In the genomic region with DNA sequence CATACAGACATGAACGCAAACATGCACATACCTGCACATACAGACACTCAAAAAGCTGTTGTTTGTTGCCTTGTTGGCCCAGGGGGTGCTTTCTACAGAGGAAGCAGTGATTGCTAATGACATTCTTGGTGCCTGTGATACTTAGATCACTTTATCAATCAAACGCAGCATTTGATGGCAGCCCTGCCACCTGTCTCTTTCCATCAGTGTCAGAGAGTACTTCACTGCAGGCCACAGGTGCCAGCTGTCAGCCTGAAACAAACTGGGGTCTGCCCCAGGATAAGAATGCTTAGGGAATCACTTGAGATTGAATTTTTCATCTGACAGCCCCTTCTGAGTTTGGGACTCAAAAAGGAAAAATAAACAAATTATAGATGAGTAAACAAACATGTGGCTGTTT, we compare ENCODE assay signal across 28 cellular contexts.
"Had no signal": no experiment of that assay in that cellular context is flagged by ENCODE, and none has a peak within 500 bp of the region (broad histone marks: within the 10 kb centered on the region; RNA-seq: fewer than 3 reads in every experiment).

No MANE protein-coding gene starts in this region.

- H3K27me3 ChIP-seq: esophagus muscularis mucosa, foreskin keratinocyte, gastroesophageal sphincter, heart left ventricle, hepatocyte, ovary, right lobe of liver, suprapubic skin, transverse colon, upper lobe of right lung, uterus had no signal

- DNase-seq: dermis blood vessel endothelial cell; effector memory CD4-positive, alpha-beta T cell; foreskin keratinocyte; heart left ventricle; kidney; mesenchymal stem cell; mucosa of descending colon; naive thymus-derived CD4-positive, alpha-beta T cell; nephron progenitor cell; occipital lobe; ovary; right lobe of liver; stimulated activated CD4-positive, alpha-beta T cell treated with anti-CD3 and anti-CD28 coated beads, Interleukin-12 subunit alpha, Interleukin-12 subunit beta, amount 100 ng/mL, for 4 hours; stimulated activated CD4-positive, alpha-beta T cell treated with anti-CD3 and anti-CD28 coated beads, Interleukin-1b, Interleukin-23, amount 100 ng/mL, for 48 hours; stimulated activated CD4-positive, alpha-beta T cell treated with anti-CD3 and anti-CD28 coated beads, Interleukin-4, amount 100 ng/mL, for 1 hour; stimulated activated CD8-positive, alpha-beta memory T cell treated with anti-CD3 and anti-CD28 coated beads, Interleukin-4, amount 100 ng/mL, for 48 hours; stimulated activated naive CD4-positive, alpha-beta T cell; stimulated activated naive CD8-positive, alpha-beta T cell treated with anti-CD3 and anti-CD28 coated beads, Interleukin-15, amount 100 ng/mL, for 72 hours; transverse colon; upper lobe of right lung; uterus had no signal

- H3K36me3 ChIP-seq: esophagus muscularis mucosa, gastroesophageal sphincter, heart left ventricle, ovary, right lobe of liver, suprapubic skin, transverse colon, upper lobe of right lung, uterus had no signal

- H3K9me3 ChIP-seq: esophagus muscularis mucosa, gastroesophageal sphincter, heart left ventricle, mucosa of descending colon, ovary, right lobe of liver, suprapubic skin, transverse colon, upper lobe of right lung, uterus had no signal

- H3K4me1 ChIP-seq: esophagus muscularis mucosa, foreskin keratinocyte, gastroesophageal sphincter, right lobe of liver, suprapubic skin, transverse colon, upper lobe of right lung, uterus had no signal

- H3K4me3 ChIP-seq: coronary artery, esophagus muscularis mucosa, gastroesophageal sphincter, heart left ventricle, hepatocyte, mucosa of descending colon, ovary, right lobe of liver, smooth muscle cell, suprapubic skin, transverse colon, upper lobe of right lung, uterus had no signal

- H3K27ac ChIP-seq: coronary artery, esophagus muscularis mucosa, foreskin keratinocyte, gastroesophageal sphincter, heart left ventricle, hepatocyte, ovary, right lobe of liver, suprapubic skin, transverse colon, upper lobe of right lung, uterus had no signal

- ATAC-seq: foreskin keratinocyte; gastroesophageal sphincter; heart left ventricle; left lobe of liver; mucosa of descending colon; naive thymus-derived CD4-positive, alpha-beta T cell; right lobe of liver; stimulated activated naive CD8-positive, alpha-beta T cell treated with anti-CD3 and anti-CD28 coated beads, Interleukin-15, amount 100 ng/mL, for 72 hours; upper lobe of right lung had no signal
